ENCODE assay signal across 19 cellular contexts in the genomic region with DNA sequence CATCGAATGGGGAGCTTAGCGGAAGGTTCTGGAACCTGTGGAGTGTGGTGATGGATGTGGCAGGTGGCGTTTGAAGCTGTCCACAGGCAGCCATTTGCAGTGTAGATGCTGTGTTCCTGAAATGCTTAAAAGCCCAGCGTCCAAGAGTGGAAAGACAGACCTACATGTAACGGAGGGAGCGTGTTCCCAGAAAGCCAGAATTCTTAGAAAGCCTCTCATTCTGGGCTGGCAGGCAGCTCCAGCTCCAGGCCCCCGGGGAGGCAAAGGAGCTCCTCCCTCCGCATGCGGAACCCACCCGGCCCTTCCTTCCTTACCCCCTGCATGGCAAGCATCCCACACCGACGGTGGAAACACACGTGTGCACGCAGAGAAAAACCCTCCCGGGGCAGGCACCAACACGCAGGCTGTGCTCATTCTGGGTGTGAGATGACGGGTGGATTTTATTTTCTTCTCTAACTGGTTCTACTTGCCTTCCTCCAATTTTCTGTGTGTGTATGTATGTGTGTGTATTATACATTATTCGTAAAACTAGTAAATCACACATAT. TPM values are rescaled to one million over a fixed set of nuclear protein-coding genes. Genes with fewer than 3 reads are reported as not detected.
A peak's percentile ranks its signal among the peaks of the same experiment; 100 is the strongest.
DNase-seq lines count a peak whose midpoint lies in the region; FAIRE-seq and TF ChIP-seq lines count a peak whose summit lies in the region.
"Had no signal": no experiment of that assay in that cellular context is flagged by ENCODE, and none has a peak within 500 bp of the region (broad histone marks: within the 10 kb centered on the region; RNA-seq: fewer than 3 reads in every experiment).

No MANE protein-coding gene starts in this region.

- H3K4me3 Mint-ChIP-seq in glutamatergic neuron (ENCODE audit: unreplicated experiment): peak overlapping the region; percentile 6
- H3K4me3 Mint-ChIP-seq: stimulated activated naive CD8-positive, alpha-beta T cell treated with anti-CD3 and anti-CD28 coated beads, Interleukin-15, amount 100 ng/mL, for 72 hours had no signal

- TF ChIP-seq EP300 in esophagus muscularis mucosa (IDR thresholded peaks at IDR 0.05): no peak

- POLR2A ChIA-PET in RWPE1 (lab: Yijun Ruan, JAX; ENCODE audit: low non-redundant PET): no interaction called here

- H3K27me3 Mint-ChIP-seq in glutamatergic neuron (ENCODE audit: unreplicated experiment): peaks cover 5% of the 10 kb centered on the region

- no peak overlapping the region for H3K4me3 ChIP-seq in bronchial epithelial cell (ENCODE audit: low read depth, low read length)
- H3K4me3 ChIP-seq in subcutaneous abdominal adipose tissue (ENCODE audit: low read depth in 1 of 5, low read length in 5 of 5): peak overlapping the region in 4 of 5 donors; percentile 17 to 34 (median 22)
- peak overlapping the region in 2 of 4 donors; percentile 12 to 15 for H3K4me3 ChIP-seq in esophagus muscularis mucosa
- H3K4me3 ChIP-seq: SJSA1 had no signal

- TF ChIP-seq CTCF in RWPE1 (conservative IDR thresholded peaks at IDR 0.05; ENCODE audit: low read depth) (no peak), bronchial epithelial cell (IDR thresholded peaks at IDR 0.05; ENCODE audit: insufficient read depth, low read length, severe bottlenecking) (no peak), glutamatergic neuron (IDR thresholded peaks at IDR 0.05; ENCODE audit: partially characterized antibody, unreplicated experiment) (no peak), esophagus muscularis mucosa (IDR thresholded peaks at IDR 0.05) (no peak)

- CTCF ChIA-PET in RWPE1 (lab: Yijun Ruan, JAX): interaction anchor here (0.6 to 1.0 kb wide), 2 partner anchors 34 to 91 kb away, joined by 4 read pairs; partner anchors contain the start of gene GAA

- no peak for DNase-seq in RWPE1 (ENCODE audit: low spot score)
- DNase-seq in bronchial epithelial cell (ENCODE audit: low read depth): peak; percentile 25
- no peak for DNase-seq in glutamatergic neuron
- DNase-seq in NCI-H748 treated with DMSO at 0.1 percent for 48 hours (lab: John Stamatoyannopoulos, UW): no peak
- DNase-seq in SIG-M5 treated with dmso at 0.1 percent for 504 hours (lab: John Stamatoyannopoulos, UW; ENCODE audit: unreplicated experiment): no peak
- no peak for DNase-seq in esophagus muscularis mucosa (ENCODE audit: extremely low spot score)
- DNase-seq: activated CD4-positive, CD25-positive, alpha-beta regulatory T cell treated with anti-CD3 and anti-CD28 coated beads, Interleukin-2, amount 50 U/mL, for 72 hours; activated effector memory CD4-positive, alpha-beta T cell treated with Interleukin-2 at 50 U/mL for 16 hours; AML-193; effector memory CD4-positive, alpha-beta T cell; HCEC 1CT; KBM-7; NCI-H2081; stimulated activated CD4-positive, alpha-beta T cell treated with anti-CD3 and anti-CD28 coated beads, Interleukin-2, amount 100 ng/mL, for 24 hours; stimulated activated naive CD8-positive, alpha-beta T cell treated with anti-CD3 and anti-CD28 coated beads, Interleukin-15, amount 100 ng/mL, for 72 hours had no signal

- peak overlapping the region in 2 of 5 donors; percentile 30 to 43 for H3K9ac ChIP-seq in subcutaneous abdominal adipose tissue (ENCODE audit: low read length in 5 of 5)

- peaks cover 1% of the 10 kb centered on the region for H3K9me3 Mint-ChIP-seq in glutamatergic neuron (ENCODE audit: unreplicated experiment)

- H3K36me3 ChIP-seq in bronchial epithelial cell (ENCODE audit: control insufficient read depth, insufficient read depth, low read length) (no peaks in the 10 kb centered on the region), subcutaneous abdominal adipose tissue (ENCODE audit: control insufficient read depth in 5 of 5, insufficient read depth in 5 of 5, low read length in 5 of 5) (no peaks in the 10 kb centered on the region), esophagus muscularis mucosa (no peaks in the 10 kb centered on the region)
- H3K36me3 ChIP-seq: SJSA1 had no signal

- no peak for TF ChIP-seq POLR2A in esophagus muscularis mucosa (IDR thresholded peaks at IDR 0.05; ENCODE audit: low read depth)

- H3K27ac ChIP-seq in RWPE1 (peak overlapping the region; percentile 65), subcutaneous abdominal adipose tissue (ENCODE audit: low read depth, low read length) (no peak overlapping the region), esophagus muscularis mucosa (replicated peaks in 1 of 4) (no peak overlapping the region)
- H3K27ac ChIP-seq: SJSA1 had no signal

- H3K36me3 Mint-ChIP-seq in glutamatergic neuron (ENCODE audit: unreplicated experiment): no peaks in the 10 kb centered on the region

- H3K4me1 Mint-ChIP-seq in glutamatergic neuron (ENCODE audit: low read depth, unreplicated experiment): peaks cover 10% of the 10 kb centered on the region

- intact Hi-C loops in esophagus muscularis mucosa (cut with DNase I): no loop called here

- H3K27me3 ChIP-seq in bronchial epithelial cell (ENCODE audit: control insufficient read depth, insufficient read depth, low read length) (peaks cover 2% of the 10 kb centered on the region), subcutaneous abdominal adipose tissue (ENCODE audit: control insufficient read depth in 5 of 5, insufficient read depth in 4 of 5, low read length in 5 of 5) (peaks cover 3 to 22% (median 6%) of the 10 kb centered on the region in 5 donors), esophagus muscularis mucosa (peaks cover 0 to 47% (median 2%) of the 10 kb centered on the region in 4 donors)
- H3K27me3 ChIP-seq: SJSA1 had no signal

- peaks cover 8 to 35% (median 30%) of the 10 kb centered on the region in 5 donors for H3K4me1 ChIP-seq in subcutaneous abdominal adipose tissue (ENCODE audit: control insufficient read depth in 5 of 5, insufficient read depth in 5 of 5, low read length in 5 of 5)
- H3K4me1 ChIP-seq in esophagus muscularis mucosa: peaks cover 7 to 29% (median 22%) of the 10 kb centered on the region in 4 donors

- FAIRE-seq in bronchial epithelial cell (lab: Jason Lieb, UNC): peak; percentile 76
- FAIRE-seq: G401.6 had no signal

- peak overlapping the region; percentile 48 for H3K27ac Mint-ChIP-seq in glutamatergic neuron (ENCODE audit: unreplicated experiment)

- WGBS in esophagus muscularis mucosa: 68% methylated on average over 17 of the region's 18 CpGs

- H3K9me3 ChIP-seq in subcutaneous abdominal adipose tissue (ENCODE audit: control insufficient read depth in 5 of 5, low read length in 5 of 5): no peaks in the 10 kb centered on the region
- H3K9me3 ChIP-seq in esophagus muscularis mucosa: no peaks in the 10 kb centered on the region

RNA-seq across cellular contexts. Expression of gene CARD14, which starts 22.0 kb away (rescaled TPM):
- 1.6 and 8.7 TPM in 2 replicates for total RNA-seq in bronchial epithelial cell
- total RNA-seq in glutamatergic neuron (ENCODE audit: unreplicated experiment): 1.1 TPM
- under 1 TPM in 3 of 4 donors, not detected in 1; 0.23 to 0.33 (median 0.32) TPM for total RNA-seq in esophagus muscularis mucosa
- total RNA-seq: OCI-LY7, SJSA1 had no signal

RNA-seq across cellular contexts. Expression of gene SGSH, which starts 28.3 kb away (rescaled TPM):
- total RNA-seq in bronchial epithelial cell (6.1 and 9.6 TPM in 2 replicates), glutamatergic neuron (ENCODE audit: unreplicated experiment) (17.3 TPM), esophagus muscularis mucosa (10 to 100 TPM; 12.9 to 24.4 (median 21.3) TPM)

RNA-seq across cellular contexts. Expression of gene SLC26A11, which starts 28.4 kb away (rescaled TPM):
- 1.3 and 2.6 TPM in 2 replicates for total RNA-seq in bronchial epithelial cell
- 15.9 TPM for total RNA-seq in glutamatergic neuron (ENCODE audit: unreplicated experiment)
- total RNA-seq in esophagus muscularis mucosa: 10 to 100 TPM; 11.3 to 13.8 (median 12.7) TPM

RNA-seq across cellular contexts. Expression of gene EIF4A3, which starts 44.9 kb away (rescaled TPM):
- total RNA-seq in bronchial epithelial cell (101 and 176 TPM in 2 replicates), glutamatergic neuron (ENCODE audit: unreplicated experiment) (110 TPM), esophagus muscularis mucosa (10 to 100 TPM; 31.0 to 61.0 (median 39.8) TPM)
